In genomic region chr14:91317381-91318313, GRCh38 we compare ENCODE assay signal across 8 cellular contexts.
A peak's percentile ranks its signal among the peaks of the same experiment; 100 is the strongest.
DNase-seq lines count a peak whose midpoint lies in the region; ATAC-seq and TF ChIP-seq lines count a peak whose summit lies in the region.

No MANE protein-coding gene starts in this region.

- H3K9me3 ChIP-seq in heart left ventricle: no peaks in the 10 kb centered on the region
- no peaks in the 10 kb centered on the region for H3K9me3 ChIP-seq in HAP-1

- H3K4me1 Mint-ChIP-seq in activated T-helper 17 cell treated with anti-CD3 and anti-CD28 coated beads, Interleukin-2, amount 50 U/mL, for 72 hours: peaks cover 63% of the 10 kb centered on the region

- peak overlapping the region; percentile 94 for H3K27ac Mint-ChIP-seq in activated T-helper 17 cell treated with anti-CD3 and anti-CD28 coated beads, Interleukin-2, amount 50 U/mL, for 72 hours

- peak; percentile 66 for DNase-seq in NOMO-1 treated with DMSO at 0.1 percent for 48 hours (lab: John Stamatoyannopoulos, UW; ENCODE audit: unreplicated experiment)
- peak; percentile 79 to 94 (median 83) for DNase-seq in heart left ventricle
- DNase-seq in stimulated activated CD8-positive, alpha-beta memory T cell treated with anti-CD3 and anti-CD28 coated beads, Interleukin-12 subunit alpha, Interleukin-12 subunit beta, amount 100 ng/mL, for 4 hours (ENCODE audit: low read depth): peak; percentile 67
- DNase-seq in NCI-H1694 treated with DMSO at 0.1 percent for 48 hours (lab: John Stamatoyannopoulos, UW): no peak
- no peak for DNase-seq in HAP-1 (ENCODE audit: low spot score in 2 of 2)
- no peak for DNase-seq in NCI-H510A treated with DMSO at 0.1 percent for 48 hours (lab: John Stamatoyannopoulos, UW)

- peak; percentile 33 for ATAC-seq in GM18498 (IDR thresholded peaks at IDR 0.05; ENCODE audit: unreplicated experiment)
- ATAC-seq in activated T-helper 17 cell treated with anti-CD3 and anti-CD28 coated beads, Interleukin-2, amount 50 U/mL, for 72 hours (replicated peaks): peak; percentile 77
- peak; percentile 57 to 91 (median 88) for ATAC-seq in heart left ventricle

- H3K9me3 Mint-ChIP-seq in activated T-helper 17 cell treated with anti-CD3 and anti-CD28 coated beads, Interleukin-2, amount 50 U/mL, for 72 hours: no peaks in the 10 kb centered on the region

- H3K4me3 ChIP-seq in heart left ventricle: no peak overlapping the region
- no peak overlapping the region for H3K4me3 ChIP-seq in HAP-1

- peak in 5 of 12 donors; percentile 10 to 36 (median 25) for TF ChIP-seq CTCF in heart left ventricle (IDR thresholded peaks at IDR 0.05)

- intact Hi-C loops in heart left ventricle (cut with DNase I): no loop called here

- no peak for TF ChIP-seq POLR2A in heart left ventricle (IDR thresholded peaks at IDR 0.05)

- WGBS in heart left ventricle, 4 donors: 33 to 41% (median 39%) methylated on average over 20 to 22 of the region's 22 CpGs

- H3K27ac ChIP-seq in heart left ventricle: peak overlapping the region in 11 of 12 donors; percentile 12 to 84 (median 59)

- H3K36me3 ChIP-seq in heart left ventricle (peaks cover 0 to 55% (median 3%) of the 10 kb centered on the region in 9 donors), HAP-1 (replicated peaks) (peaks cover 61% of the 10 kb centered on the region)

- H3K36me3 Mint-ChIP-seq in activated T-helper 17 cell treated with anti-CD3 and anti-CD28 coated beads, Interleukin-2, amount 50 U/mL, for 72 hours (ENCODE audit: low read depth): peaks cover 92% of the 10 kb centered on the region

- no peaks in the 10 kb centered on the region for H3K27me3 Mint-ChIP-seq in activated T-helper 17 cell treated with anti-CD3 and anti-CD28 coated beads, Interleukin-2, amount 50 U/mL, for 72 hours

- peak overlapping the region; percentile 87 for H3K4me3 Mint-ChIP-seq in activated T-helper 17 cell treated with anti-CD3 and anti-CD28 coated beads, Interleukin-2, amount 50 U/mL, for 72 hours

- in situ Hi-C loops in HAP-1 (cut with MboI; ENCODE audit: low sequenced_read_pairs): no loop called here

- peaks cover 10 to 50% (median 31%) of the 10 kb centered on the region in 12 donors for H3K4me1 ChIP-seq in heart left ventricle
- no peaks in the 10 kb centered on the region for H3K4me1 ChIP-seq in HAP-1

- H3K27me3 ChIP-seq in heart left ventricle: no peaks in the 10 kb centered on the region
- no peaks in the 10 kb centered on the region for H3K27me3 ChIP-seq in HAP-1 (ENCODE audit: low read depth)

Comparison
In these comparisons a context has a peak if more than half of its experiments do, and no peak if none do; other contexts are left out.
1. ATAC-seq: peak in every context shown above with its lines; median percentile 88 in heart left ventricle; 77 in activated T-helper 17 cell treated with anti-CD3 and anti-CD28 coated beads, Interleukin-2, amount 50 U/mL, for 72 hours; 33 in GM18498.
2. DNase-seq: peak in NOMO-1 treated with DMSO at 0.1 percent for 48 hours (single experiment), heart left ventricle (5 of 5) and stimulated activated CD8-positive, alpha-beta memory T cell treated with anti-CD3 and anti-CD28 coated beads, Interleukin-12 subunit alpha, Interleukin-12 subunit beta, amount 100 ng/mL, for 4 hours (single experiment); none in NCI-H1694 treated with DMSO at 0.1 percent for 48 hours (single experiment), HAP-1 (0 of 2) and NCI-H510A treated with DMSO at 0.1 percent for 48 hours (single experiment).